In the genomic region with DNA sequence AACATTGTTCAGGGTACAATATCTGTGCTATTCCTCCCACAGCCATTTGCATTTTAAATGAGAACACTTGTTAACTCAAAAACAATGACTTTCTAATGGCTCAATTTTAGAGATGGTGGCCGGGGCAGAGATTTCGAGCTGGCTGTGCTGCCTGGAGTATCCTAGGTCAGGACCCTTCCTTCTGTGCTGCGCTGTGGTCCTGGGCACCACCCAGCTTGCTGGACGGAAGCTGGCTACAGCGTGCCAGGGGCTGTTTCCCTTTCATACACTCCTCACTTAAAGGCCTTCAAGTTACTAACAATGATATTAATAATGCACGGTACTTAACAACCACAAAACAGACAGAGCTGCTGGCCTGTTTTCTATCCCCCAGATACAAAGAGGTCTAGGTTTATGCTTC, we compare ENCODE assay signal across 17 cellular contexts.
DNase-seq lines count a peak whose midpoint lies in the region; ATAC-seq and TF ChIP-seq lines count a peak whose summit lies in the region.
"Had no signal": no experiment of that assay in that cellular context is flagged by ENCODE, and none has a peak within 500 bp of the region (broad histone marks: within the 10 kb centered on the region; RNA-seq: fewer than 3 reads in every experiment).

No MANE protein-coding gene starts in this region.

- H3K36me3 ChIP-seq in Loucy (ENCODE audit: insufficient read depth, low read length), result no peaks in the 10 kb centered on the region
- H3K36me3 ChIP-seq in aorta (ENCODE audit: control insufficient read depth in 1 of 2, insufficient read depth in 2 of 2, low read length in 1 of 2), result no peaks in the 10 kb centered on the region

- no peak overlapping the region for H2AFZ ChIP-seq in Loucy (ENCODE audit: low read length)

- intact Hi-C loops in sciatic nerve (cut with DNase I), result loop anchor here (10.0 kb wide), 1 partner anchor 60 kb away; no protein-coding TSS in a partner anchor
- intact Hi-C loops in aorta (cut with DNase I), result no loop called here

- H3K27ac Mint-ChIP-seq in natural killer cell treated with Interleukin-12 subunit alpha and Interleukin-12 subunit beta and Interleukin-15 and Interleukin-18, amount 100 ng/mL, for 72 hours, result no peak overlapping the region

- DNase-seq in Ammon's horn (ENCODE audit: low spot score), result peak; percentile 42
- DNase-seq in globus pallidus (ENCODE audit: low spot score), result peak; percentile 31
- DNase-seq in sciatic nerve (ENCODE audit: low spot score), result peak; percentile 22
- DNase-seq in GM19238 (ENCODE audit: insufficient read length, low spot score), result no peak
- no peak for DNase-seq in aorta
- no peak for DNase-seq in NCI-H1048 (lab: John Stamatoyannopoulos, UW)
- DNase-seq in natural killer cell treated with Interleukin-12 subunit alpha and Interleukin-12 subunit beta and Interleukin-15 and Interleukin-18, amount 100 ng/mL, for 72 hours (ENCODE audit: low spot score), result no peak
- DNase-seq: H7, Kasumi-1, NCI-H1105, NCI-H1694 treated with DMSO at 0.1 percent for 48 hours, NCI-H510A treated with DMSO at 0.1 percent for 48 hours, NCI-H774 had no signal

- H4K20me1 ChIP-seq in Loucy (ENCODE audit: insufficient read depth, low read length, poor library complexity, severe bottlenecking), result no peaks in the 10 kb centered on the region

- ATAC-seq in sciatic nerve (no peak), aorta (ENCODE audit: low FRiP score) (no peak)
- no peak for ATAC-seq in natural killer cell treated with Interleukin-12 subunit alpha and Interleukin-12 subunit beta and Interleukin-15 and Interleukin-18, amount 100 ng/mL, for 72 hours
- ATAC-seq: Right ventricle myocardium inferior had no signal

- no peak overlapping the region for H3K4me3 Mint-ChIP-seq in natural killer cell treated with Interleukin-12 subunit alpha and Interleukin-12 subunit beta and Interleukin-15 and Interleukin-18, amount 100 ng/mL, for 72 hours

- H3K9ac ChIP-seq in Loucy (ENCODE audit: low read depth, low read length, poor library complexity, severe bottlenecking), result no peak overlapping the region

- TF ChIP-seq CTCF in Loucy (conservative IDR thresholded peaks at IDR 0.05; ENCODE audit: low read length), result no peak

- no peak overlapping the region for H3K27ac ChIP-seq in aorta (ENCODE audit: low read depth in 1 of 2, low read length in 2 of 2)
- H3K27ac ChIP-seq: A549, C4-2B had no signal

- H3K27me3 Mint-ChIP-seq in natural killer cell treated with Interleukin-12 subunit alpha and Interleukin-12 subunit beta and Interleukin-15 and Interleukin-18, amount 100 ng/mL, for 72 hours, result peaks cover 16 to 31% of the 10 kb centered on the region in 2 donors

- no peaks in the 10 kb centered on the region for H3K27me3 ChIP-seq in Loucy (ENCODE audit: insufficient read depth, low read length, poor library complexity, severe bottlenecking)
- no peaks in the 10 kb centered on the region for H3K27me3 ChIP-seq in aorta (ENCODE audit: control insufficient read depth in 1 of 2, insufficient read depth in 2 of 2, low read length in 1 of 2)

- H3K4me2 ChIP-seq in Loucy (ENCODE audit: low read depth, low read length, poor library complexity, severe bottlenecking), result peak overlapping the region; percentile 61

- no peaks in the 10 kb centered on the region for H3K9me3 Mint-ChIP-seq in natural killer cell treated with Interleukin-12 subunit alpha and Interleukin-12 subunit beta and Interleukin-15 and Interleukin-18, amount 100 ng/mL, for 72 hours

- no peak overlapping the region for H3K4me3 ChIP-seq in Loucy (ENCODE audit: low read length, poor library complexity, severe bottlenecking)
- no peak overlapping the region for H3K4me3 ChIP-seq in aorta (ENCODE audit: low read length in 2 of 2)
- H3K4me3 ChIP-seq: A549 had no signal

- peaks cover 19% of the 10 kb centered on the region for H3K4me1 ChIP-seq in Loucy (ENCODE audit: insufficient read depth, low read length, poor library complexity, severe bottlenecking)
- no peaks in the 10 kb centered on the region for H3K4me1 ChIP-seq in aorta (ENCODE audit: control insufficient read depth in 1 of 2, insufficient read depth in 2 of 2, low read length in 2 of 2)

- H3K9me2 ChIP-seq in Loucy (replicated peaks; ENCODE audit: low read depth, low read length), result no peaks in the 10 kb centered on the region

- no peaks in the 10 kb centered on the region for H3K4me1 Mint-ChIP-seq in natural killer cell treated with Interleukin-12 subunit alpha and Interleukin-12 subunit beta and Interleukin-15 and Interleukin-18, amount 100 ng/mL, for 72 hours (ENCODE audit: low read depth in 2 of 2)

- H3K79me2 ChIP-seq in Loucy (ENCODE audit: insufficient read depth, low read length), result no peaks in the 10 kb centered on the region

- WGBS in aorta, 2 donors, result 89 to 95% methylated on average over 6 of the region's 6 CpGs

- no peaks in the 10 kb centered on the region for H3K9me3 ChIP-seq in Loucy (ENCODE audit: insufficient read depth, low read depth, low read length)
- H3K9me3 ChIP-seq in aorta (ENCODE audit: control insufficient read depth, low read length), result no peaks in the 10 kb centered on the region
- H3K9me3 ChIP-seq: A549 had no signal

- H3K36me3 Mint-ChIP-seq in natural killer cell treated with Interleukin-12 subunit alpha and Interleukin-12 subunit beta and Interleukin-15 and Interleukin-18, amount 100 ng/mL, for 72 hours, result no peaks in the 10 kb centered on the region

- H3F3A ChIP-seq in Loucy (ENCODE audit: low read depth), result no peaks in the 10 kb centered on the region

Comparison
In these comparisons a context has a peak if more than half of its experiments do, and no peak if none do; other contexts are left out.
1. DNase-seq: peak in Ammon's horn (single experiment), globus pallidus (single experiment) and sciatic nerve (single experiment); none in GM19238 (single experiment), aorta (0 of 2), NCI-H1048 (single experiment) and natural killer cell treated with Interleukin-12 subunit alpha and Interleukin-12 subunit beta and Interleukin-15 and Interleukin-18, amount 100 ng/mL, for 72 hours (single experiment).